Comparison of ENCODE assay signal across 8 cellular contexts in genomic region chr17:27651411-27652345, GRCh38. TPM values are rescaled to one million over a fixed set of nuclear protein-coding genes. Genes with fewer than 3 reads are reported as not detected.
A peak's percentile ranks its signal among the peaks of the same experiment; 100 is the strongest.
DNase-seq lines count a peak whose midpoint lies in the region; ATAC-seq and TF ChIP-seq lines count a peak whose summit lies in the region.

No MANE protein-coding gene starts in this region.

- H2AFZ ChIP-seq in PC-9 = no peak overlapping the region

- H3K9me3 Mint-ChIP-seq in activated T-helper 17 cell treated with anti-CD3 and anti-CD28 coated beads, Interleukin-2, amount 50 U/mL, for 72 hours = no peaks in the 10 kb centered on the region

- WGBS in aorta, 2 donors = 51 to 54% methylated on average over 16 of the region's 16 CpGs

- no peak overlapping the region for H3K27ac Mint-ChIP-seq in activated T-helper 17 cell treated with anti-CD3 and anti-CD28 coated beads, Interleukin-2, amount 50 U/mL, for 72 hours

- TF ChIP-seq CTCF in PC-9 (conservative IDR thresholded peaks at IDR 0.05) (peak; percentile 94), foreskin keratinocyte (conservative IDR thresholded peaks at IDR 0.05) (peak; percentile 86)

- no TSS peak for BruUV-seq in PC-9 (replicated peaks; lab: Mats Ljungman, UMichigan)

- no peak overlapping the region for H3K4me2 ChIP-seq in PC-9

- H3K27me3 ChIP-seq in PC-9 (ENCODE audit: insufficient read depth, low read depth) (no peaks in the 10 kb centered on the region), foreskin keratinocyte (peaks cover 3% of the 10 kb centered on the region), aorta (ENCODE audit: control insufficient read depth in 1 of 2, insufficient read depth in 2 of 2, low read length in 1 of 2) (no peaks in the 10 kb centered on the region)

- H4K20me1 ChIP-seq in PC-9 (ENCODE audit: insufficient read depth) = no peaks in the 10 kb centered on the region

- DNase-seq in NCI-H345 (lab: John Stamatoyannopoulos, UW) (peak; percentile 14), NCI-H345 treated with DMSO at 0.1 percent for 48 hours (lab: John Stamatoyannopoulos, UW; ENCODE audit: unreplicated experiment) (no peak), PC-9 (peak in 1 of 2 experiments; percentile 58), foreskin keratinocyte (no peak), posterior vena cava (ENCODE audit: low spot score) (peak; percentile 90), aorta (peak; percentile 79 to 85), HPDE6-E6E7 (ENCODE audit: extremely low spot score) (no peak)

- H3K27ac ChIP-seq in PC-9 = no peak overlapping the region
- H3K27ac ChIP-seq in foreskin keratinocyte = no peak overlapping the region
- no peak overlapping the region for H3K27ac ChIP-seq in aorta (ENCODE audit: low read depth in 1 of 2, low read length in 2 of 2)

- no peaks in the 10 kb centered on the region for H3F3A ChIP-seq in PC-9 (ENCODE audit: insufficient read depth, low read depth)

- H3K4me1 Mint-ChIP-seq in activated T-helper 17 cell treated with anti-CD3 and anti-CD28 coated beads, Interleukin-2, amount 50 U/mL, for 72 hours = peaks cover 9% of the 10 kb centered on the region

- H3K4me3 ChIP-seq in PC-9 (no peak overlapping the region), aorta (ENCODE audit: low read length in 2 of 2) (no peak overlapping the region)

- POLR2A ChIA-PET in PC-9 (lab: Charles Lee; ENCODE audit: unreplicated experiment) = no interaction called here

- no peak overlapping the region for H3K4me3 Mint-ChIP-seq in activated T-helper 17 cell treated with anti-CD3 and anti-CD28 coated beads, Interleukin-2, amount 50 U/mL, for 72 hours

- H3K36me3 Mint-ChIP-seq in activated T-helper 17 cell treated with anti-CD3 and anti-CD28 coated beads, Interleukin-2, amount 50 U/mL, for 72 hours (ENCODE audit: low read depth) = peaks cover 4% of the 10 kb centered on the region

- intact Hi-C loops in PC-9 (cut with micrococcal nuclease; ENCODE audit: unreplicated experiment) = loop anchor here (1.0 to 5.0 kb wide), 3 partner anchors 42 to 414 kb away; no protein-coding TSS in a partner anchor
- intact Hi-C loops in posterior vena cava (cut with DNase I) = loop anchor here (5.0 to 10.0 kb wide), 3 partner anchors 49 to 414 kb away; no protein-coding TSS in a partner anchor
- intact Hi-C loops in aorta (cut with DNase I) = loop anchor here (2.0 to 5.0 kb wide), 2 partner anchors 49 to 106 kb away; no protein-coding TSS in a partner anchor

- H3K36me3 ChIP-seq in PC-9 (ENCODE audit: low read depth) (no peaks in the 10 kb centered on the region), aorta (ENCODE audit: control insufficient read depth in 1 of 2, insufficient read depth in 2 of 2, low read length in 1 of 2) (no peaks in the 10 kb centered on the region)

- CTCF ChIA-PET in PC-9 (lab: Charles Lee) = no interaction called here

- no peaks in the 10 kb centered on the region for H3K79me2 ChIP-seq in PC-9 (ENCODE audit: low read depth)

- no peaks in the 10 kb centered on the region for H3K9me2 ChIP-seq in PC-9 (ENCODE audit: insufficient read depth)

- no peaks in the 10 kb centered on the region for H3K9me3 ChIP-seq in PC-9 (ENCODE audit: insufficient read depth, low read depth)
- H3K9me3 ChIP-seq in aorta (ENCODE audit: control insufficient read depth, low read length) = no peaks in the 10 kb centered on the region

- peak; percentile 60 for ATAC-seq in activated T-helper 17 cell treated with anti-CD3 and anti-CD28 coated beads, Interleukin-2, amount 50 U/mL, for 72 hours (replicated peaks)
- ATAC-seq in foreskin keratinocyte (peak; percentile 45), aorta (ENCODE audit: low FRiP score) (peak; percentile 71)

- no peaks in the 10 kb centered on the region for H3K27me3 Mint-ChIP-seq in activated T-helper 17 cell treated with anti-CD3 and anti-CD28 coated beads, Interleukin-2, amount 50 U/mL, for 72 hours

- no peaks in the 10 kb centered on the region for H3K4me1 ChIP-seq in PC-9 (replicated peaks; ENCODE audit: insufficient read depth)
- H3K4me1 ChIP-seq in foreskin keratinocyte = no peaks in the 10 kb centered on the region
- H3K4me1 ChIP-seq in aorta (ENCODE audit: control insufficient read depth in 1 of 2, insufficient read depth in 2 of 2, low read length in 2 of 2) = no peaks in the 10 kb centered on the region

RNA-seq across cellular contexts. Expression of gene LGALS9, which starts 20.7 kb away (rescaled TPM):
- total RNA-seq in PC-9 (2021) (11.2 and 14.5 TPM in 2 replicates), foreskin keratinocyte (0.82 and 1.1 TPM in 2 replicates), posterior vena cava (10 to 100 TPM; 53.9 to 56.9 TPM), aorta (10 to 100 TPM; 61.0 to 64.0 TPM)
- 10 to 100 TPM; 29.7 to 36.8 TPM for total RNA-seq in activated T-helper 17 cell treated with anti-CD3 and anti-CD28 coated beads, Interleukin-2, amount 50 U/mL, for 72 hours
- polyA plus RNA-seq in foreskin keratinocyte (1.7 and 1.9 TPM in 2 replicates), aorta (10 to 100 TPM; 26.8 to 47.1 TPM)

Comparison
In these comparisons a context has a peak if more than half of its experiments do, and no peak if none do; other contexts are left out.
1. DNase-seq: peak in NCI-H345 (single experiment), posterior vena cava (single experiment) and aorta (2 of 2); none in NCI-H345 treated with DMSO at 0.1 percent for 48 hours (single experiment), foreskin keratinocyte (0 of 2) and HPDE6-E6E7 (single experiment).
2. Peak in every context shown above with its lines, with median percentiles within 50 percentile points of each other: ATAC-seq.